ENCODE assay signal across 8 cellular contexts in genomic region chrX:132216806-132217202, GRCh38. TPM values are rescaled to one million over a fixed set of nuclear protein-coding genes. Genes with fewer than 3 reads are reported as not detected.
DNase-seq lines count a peak whose midpoint lies in the region; ATAC-seq, FAIRE-seq and TF ChIP-seq lines count a peak whose summit lies in the region.

No MANE protein-coding gene starts in this region.

- H3K4me2 ChIP-seq in OCI-LY3 (ENCODE audit: low read length) = peak overlapping the region; percentile 88

- H3K27ac Mint-ChIP-seq in CD4-positive, alpha-beta memory T cell = peak overlapping the region; percentile 96 to 99 (median 99)

- H3K79me2 ChIP-seq in OCI-LY3 (ENCODE audit: low read length) = peaks cover 41% of the 10 kb centered on the region

- peak overlapping the region; percentile 78 to 81 for H3K4me3 ChIP-seq in CD4-positive, alpha-beta memory T cell (ENCODE audit: low read length in 2 of 2)
- peak overlapping the region; percentile 94 for H3K4me3 ChIP-seq in OCI-LY3 (ENCODE audit: low read length)
- peak overlapping the region; percentile 73 for H3K4me3 ChIP-seq in mononuclear cell (ENCODE audit: low read length)

- intact Hi-C loops in CD4-positive, alpha-beta memory T cell (cut with micrococcal nuclease) = loop anchor here (1.0 to 10.0 kb wide), 4 partner anchors 230 to 1952 kb away; partner anchors contain the start of genes MBNL3 and ZNF280C

- H3K4me1 Mint-ChIP-seq in CD4-positive, alpha-beta memory T cell = peaks cover 31 to 62% (median 35%) of the 10 kb centered on the region in 4 donors

- H3K9ac ChIP-seq in OCI-LY3 (ENCODE audit: low read length) = peak overlapping the region; percentile 94

- H3K27me3 ChIP-seq in CD4-positive, alpha-beta memory T cell (ENCODE audit: insufficient read depth, low read length) = no peaks in the 10 kb centered on the region
- H3K27me3 ChIP-seq in OCI-LY3 (ENCODE audit: low read depth, low read length) (no peaks in the 10 kb centered on the region), mononuclear cell (ENCODE audit: insufficient read depth, low read length) (no peaks in the 10 kb centered on the region)

- DNase-seq in CD4-positive, alpha-beta memory T cell = peak; percentile 60 to 76 (median 66)
- peak; percentile 73 for DNase-seq in central memory CD4-positive, alpha-beta T cell
- DNase-seq in activated gamma-delta T cell (lab: John Stamatoyannopoulos, UW) (no peak), frontal cortex (ENCODE audit: low spot score in 2 of 2) (no peak), NCI-H1694 (lab: John Stamatoyannopoulos, UW) (no peak)

- POLR2A ChIA-PET in CD4-positive, alpha-beta memory T cell (lab: Charles Lee; ENCODE audit: partially characterized antibody) = interaction anchor here (0.7 to 4.2 kb wide), 5 partner anchors 8 to 274 kb away, joined by 3 to 23 read pairs (median 3); partner anchors contain the start of genes MBNL3 and STK26

- H3K9me3 ChIP-seq in CD4-positive, alpha-beta memory T cell (ENCODE audit: control insufficient read depth in 1 of 2, low read length in 2 of 2) = no peaks in the 10 kb centered on the region
- H3K9me3 ChIP-seq in OCI-LY3 (ENCODE audit: insufficient read depth, low read length) (no peaks in the 10 kb centered on the region), mononuclear cell (ENCODE audit: low read depth, low read length) (no peaks in the 10 kb centered on the region)

- peak overlapping the region; percentile 94 for H3K27ac ChIP-seq in CD4-positive, alpha-beta memory T cell (ENCODE audit: low read depth, low read length)
- H3K27ac ChIP-seq in OCI-LY3 (ENCODE audit: low read length) = peak overlapping the region; percentile 84

- peaks cover 4% of the 10 kb centered on the region; the same call in 1 of the 2 replicates for H4K20me1 ChIP-seq in OCI-LY3 (ENCODE audit: insufficient read depth, low read length)

- H3K36me3 Mint-ChIP-seq in CD4-positive, alpha-beta memory T cell = peaks cover 4 to 35% of the 10 kb centered on the region in 2 donors

- H3K9me3 Mint-ChIP-seq in CD4-positive, alpha-beta memory T cell = peaks cover 0 to 2% (median 0%) of the 10 kb centered on the region in 8 donors

- TF ChIP-seq CTCF in OCI-LY3 (IDR thresholded peaks at IDR 0.05; ENCODE audit: low read depth, low read length) = no peak

- H3K4me3 Mint-ChIP-seq in CD4-positive, alpha-beta memory T cell = peak overlapping the region; percentile 93 to 98 (median 96)

- CTCF ChIA-PET in CD4-positive, alpha-beta memory T cell (lab: Charles Lee; ENCODE audit: partially characterized antibody) = interaction anchor here (0.6 kb wide), 1 partner anchor 124 kb away, joined by 3 read pairs; no protein-coding TSS in a partner anchor

- no peak for FAIRE-seq in frontal cortex (lab: Jason Lieb, UNC)

- ATAC-seq in GM21576 (IDR thresholded peaks at IDR 0.05; ENCODE audit: unreplicated experiment) = peak; percentile 16

- H3K4me1 ChIP-seq in CD4-positive, alpha-beta memory T cell (ENCODE audit: insufficient read depth, low read length) = peaks cover 52% of the 10 kb centered on the region
- H3K4me1 ChIP-seq in OCI-LY3 (ENCODE audit: low read length) (peaks cover 25% of the 10 kb centered on the region), mononuclear cell (ENCODE audit: insufficient read depth, low read length) (peaks cover 29% of the 10 kb centered on the region)

- no peaks in the 10 kb centered on the region for H3K36me3 ChIP-seq in CD4-positive, alpha-beta memory T cell (ENCODE audit: insufficient read depth, low read length)
- H3K36me3 ChIP-seq in OCI-LY3 (replicated peaks; ENCODE audit: low read depth, low read length) = peaks cover 18% of the 10 kb centered on the region

- H2AFZ ChIP-seq in OCI-LY3 (ENCODE audit: low read depth, low read length) = peak overlapping the region; percentile 81

- no peaks in the 10 kb centered on the region for H3K27me3 Mint-ChIP-seq in CD4-positive, alpha-beta memory T cell

RNA-seq across cellular contexts. Expression of gene RAP2C, which starts 2.4 kb away (rescaled TPM):
- total RNA-seq in CD4-positive, alpha-beta memory T cell = 10 to 100 TPM; 28.2 to 30.8 TPM
- 10 to 100 TPM; 15.2 to 20.8 TPM for polyA plus RNA-seq in CD4-positive, alpha-beta memory T cell
- total RNA-seq in mononuclear cell (72.9 TPM), frontal cortex (13.9 TPM)

Comparison
In these comparisons a context has a peak if more than half of its experiments do, and no peak if none do; other contexts are left out.
1. DNase-seq: peak in CD4-positive, alpha-beta memory T cell (5 of 5) and central memory CD4-positive, alpha-beta T cell (single experiment); none in activated gamma-delta T cell (single experiment), frontal cortex (0 of 2) and NCI-H1694 (single experiment).
2. Peak in every context shown above with its lines, with median percentiles within 50 percentile points of each other: H3K4me3 ChIP-seq.